Comparison of ENCODE assay signal across 29 cellular contexts in the genomic region with DNA sequence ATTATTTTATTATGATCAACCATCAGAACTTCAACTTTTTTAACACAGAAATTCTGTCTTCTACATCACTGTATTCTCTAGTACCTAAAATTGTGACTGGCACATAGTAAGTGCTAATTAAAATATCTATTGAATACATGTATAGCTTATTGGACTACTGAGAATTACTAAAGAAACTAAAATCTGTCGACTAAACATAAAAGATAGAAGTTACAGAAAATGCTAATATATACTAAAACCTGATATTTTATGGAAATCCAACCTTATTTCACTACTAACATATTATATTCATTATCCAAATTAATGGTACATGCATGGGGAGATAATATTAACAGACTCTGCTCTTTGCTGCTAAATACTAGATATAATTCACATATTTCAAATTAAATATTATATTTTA.
"Had no signal": no experiment of that assay in that cellular context is flagged by ENCODE, and none has a peak within 500 bp of the region (broad histone marks: within the 10 kb centered on the region; RNA-seq: fewer than 3 reads in every experiment).

No MANE protein-coding gene starts in this region.

- H3K4me1 ChIP-seq: parathyroid adenoma, psoas muscle, spleen, suprapubic skin, testis, tibial artery, transverse colon, upper lobe of right lung, uterus had no signal

- H3K9ac ChIP-seq: parathyroid adenoma had no signal

- DNase-seq: naive thymus-derived CD8-positive, alpha-beta T cell; nephron progenitor cell; nucleus accumbens; posterior cingulate gyrus; psoas muscle; right cardiac atrium; spleen; stimulated activated CD4-positive, alpha-beta T cell treated with anti-CD3 and anti-CD28 coated beads, Interleukin-12 subunit alpha, Interleukin-12 subunit beta, amount 100 ng/mL, for 4 hours; stimulated activated CD4-positive, alpha-beta T cell treated with anti-CD3 and anti-CD28 coated beads, Interleukin-1b, Interleukin-23, amount 100 ng/mL, for 48 hours; stimulated activated CD4-positive, alpha-beta T cell treated with anti-CD3 and anti-CD28 coated beads, Interleukin-4, amount 100 ng/mL, for 1 hour; stimulated activated CD4-positive, alpha-beta T cell treated with anti-CD3 and anti-CD28 coated beads, Interleukin-4, amount 100 ng/mL, for 4 hours; stimulated activated CD8-positive, alpha-beta memory T cell treated with anti-CD3 and anti-CD28 coated beads, Interleukin-4, amount 100 ng/mL, for 48 hours; stimulated activated naive CD4-positive, alpha-beta T cell; stimulated activated naive CD8-positive, alpha-beta T cell treated with anti-CD3 and anti-CD28 coated beads, Interleukin-15, amount 100 ng/mL, for 72 hours; stimulated activated naive CD8-positive, alpha-beta T cell treated with anti-CD3 and anti-CD28 coated beads, Interleukin-15, Interleukin-2, amounts not matched to agents 100 U/mL and 50 U/mL, for 24 hours; substantia nigra; testis; tibial artery; transverse colon; upper lobe of right lung; uterus had no signal

- H3K4me3 ChIP-seq: psoas muscle, skin epidermis, smooth muscle cell, spleen, suprapubic skin, testis, tibial artery, transverse colon, upper lobe of right lung, uterus had no signal

- H3K79me2 ChIP-seq: parathyroid adenoma had no signal

- H3K4me2 ChIP-seq: smooth muscle cell had no signal

- H3K36me3 ChIP-seq: neutrophil, suprapubic skin, transverse colon, upper lobe of right lung, uterus had no signal

- ATAC-seq: naive thymus-derived CD8-positive, alpha-beta T cell; natural killer cell treated with Interleukin-12 subunit alpha and Interleukin-12 subunit beta and Interleukin-15 and Interleukin-18, amount 100 ng/mL, for 72 hours; psoas muscle; right cardiac atrium; sciatic nerve; stimulated activated memory B cell treated with anti-CD40 and anti-IgM and Interleukin-4, amounts not matched to agents 10 μg/mL and 1 μg/mL and 100 μg/mL, for 72 hours; stimulated activated naive CD8-positive, alpha-beta T cell treated with anti-CD3 and anti-CD28 coated beads, Interleukin-15, amount 100 ng/mL, for 72 hours; stimulated activated naive CD8-positive, alpha-beta T cell treated with anti-CD3 and anti-CD28 coated beads, Interleukin-15, Interleukin-2, amounts not matched to agents 100 U/mL and 50 U/mL, for 24 hours; upper lobe of right lung had no signal

- H3K27me3 ChIP-seq: neutrophil, spleen, suprapubic skin, testis, tibial artery, transverse colon, upper lobe of right lung, uterus had no signal

- H3K9me3 ChIP-seq: neutrophil, psoas muscle, spleen, suprapubic skin, testis, tibial artery, transverse colon, upper lobe of right lung, uterus had no signal

- H2AFZ ChIP-seq: parathyroid adenoma had no signal

- H3K27ac ChIP-seq: neutrophil, parathyroid adenoma, psoas muscle, skin epidermis, spleen, suprapubic skin, testis, tibial artery, transverse colon, upper lobe of right lung, uterus had no signal
